ENCODE assay signal across 8 cellular contexts in the genomic region with DNA sequence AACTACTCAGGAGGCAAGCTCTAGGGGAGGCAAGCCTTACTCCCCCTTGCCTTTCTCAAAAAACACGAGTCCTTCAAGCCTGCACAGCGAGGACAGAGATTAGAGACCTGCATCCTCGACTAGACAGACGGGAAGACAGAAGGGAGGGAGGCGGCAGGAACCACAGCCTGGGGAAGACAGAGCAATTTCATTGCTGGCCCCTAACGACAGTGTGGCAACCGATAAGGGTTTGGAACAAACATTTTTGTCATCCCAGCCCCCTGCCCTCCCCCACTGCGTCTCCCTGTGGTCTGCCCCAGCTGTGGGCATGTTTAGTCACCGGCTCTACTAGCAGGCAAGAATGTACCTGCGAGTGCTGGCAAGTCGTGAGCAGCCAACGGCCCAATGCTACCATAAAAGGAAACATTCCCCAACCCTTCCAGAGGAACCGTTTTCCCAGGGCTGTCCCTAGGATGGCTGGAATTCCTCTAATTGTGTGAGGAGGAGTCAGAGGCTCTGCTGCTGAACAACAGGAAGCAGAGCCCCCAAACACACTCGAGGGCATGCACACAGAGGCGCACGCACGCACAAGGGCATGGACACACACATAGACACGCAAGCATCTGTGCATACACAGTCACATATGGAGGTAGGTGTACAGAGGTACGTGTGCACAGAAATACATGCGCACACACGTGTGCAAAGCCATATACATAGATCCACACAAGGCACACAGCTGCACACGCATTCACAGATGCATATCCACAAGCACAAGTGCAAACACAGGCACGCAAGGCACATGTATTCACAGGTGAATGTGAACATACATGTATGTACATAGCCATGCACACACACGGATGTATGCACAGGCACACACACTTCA. TPM values are rescaled to one million over a fixed set of nuclear protein-coding genes. Genes with fewer than 3 reads are reported as not detected.
DNase-seq lines count a peak whose midpoint lies in the region; ATAC-seq, FAIRE-seq and TF ChIP-seq lines count a peak whose summit lies in the region.

No MANE protein-coding gene starts in this region.

- DNase-seq in GM19239 (ENCODE audit: insufficient read length, low spot score) (no peak), OCI-M1 (lab: John Stamatoyannopoulos, UW) (peak; percentile 97), fibroblast of lung (ENCODE audit: low read depth in 2 of 2) (peak; percentile 94 to 99), superior temporal gyrus (ENCODE audit: extremely low spot score) (peak; percentile 45), NCI-H2107 treated with DMSO at 0.1 percent for 48 hours (lab: John Stamatoyannopoulos, UW; ENCODE audit: unreplicated experiment) (no peak)
- peak; percentile 83 to 88 for DNase-seq in activated T-cell treated with anti-CD3 and anti-CD28 coated beads, Interleukin-2, amount 50 U/mL, for 72 hours

- peak overlapping the region; percentile 60 for H3K9ac ChIP-seq in fibroblast of lung (ENCODE audit: insufficient read depth, low read length)

- peak overlapping the region; percentile 79 for H3K4me2 ChIP-seq in fibroblast of lung (ENCODE audit: extremely low read depth, insufficient read depth, low read length)

- TF ChIP-seq CTCF in fibroblast of lung (conservative IDR thresholded peaks at IDR 0.05 in 1 of 2, IDR thresholded peaks at IDR 0.05 in 1 of 2; ENCODE audit: low read depth in 1 of 2, low read length in 2 of 2) (no peak), neutrophil (IDR thresholded peaks at IDR 0.05) (no peak)

- H3K27me3 Mint-ChIP-seq in activated T-cell treated with anti-CD3 and anti-CD28 coated beads, Interleukin-2, amount 50 U/mL, for 72 hours (ENCODE audit: low read depth), result no peaks in the 10 kb centered on the region

- no peaks in the 10 kb centered on the region for H3K9me3 ChIP-seq in fibroblast of lung (ENCODE audit: control insufficient read depth, insufficient read depth, low read depth, low read length)
- no peaks in the 10 kb centered on the region for H3K9me3 ChIP-seq in neutrophil

- peaks cover 94% of the 10 kb centered on the region for H3K4me1 ChIP-seq in fibroblast of lung (ENCODE audit: control insufficient read depth, extremely low read depth, insufficient read depth, low read length)
- peaks cover 68 to 73% of the 10 kb centered on the region in 2 experiments for H3K4me1 ChIP-seq in neutrophil (ENCODE audit: control insufficient read depth in 1 of 2, insufficient read depth in 1 of 2, low read depth in 1 of 2, low read length in 1 of 2)

- H3K27ac ChIP-seq in fibroblast of lung (ENCODE audit: insufficient read depth, low read length), result peak overlapping the region; percentile 98
- peak overlapping the region; percentile 95 for H3K27ac ChIP-seq in neutrophil

- peaks cover 49% of the 10 kb centered on the region for H3K36me3 ChIP-seq in fibroblast of lung (ENCODE audit: control insufficient read depth, insufficient read depth, low read length)
- H3K36me3 ChIP-seq in neutrophil, result peaks cover 94% of the 10 kb centered on the region

- H3K36me3 Mint-ChIP-seq in activated T-cell treated with anti-CD3 and anti-CD28 coated beads, Interleukin-2, amount 50 U/mL, for 72 hours (ENCODE audit: insufficient read depth in 2 of 2), result peaks cover 25 to 53% of the 10 kb centered on the region in 2 donors

- peak overlapping the region; percentile 91 to 93 for H3K4me3 Mint-ChIP-seq in activated T-cell treated with anti-CD3 and anti-CD28 coated beads, Interleukin-2, amount 50 U/mL, for 72 hours

- H3K4me1 Mint-ChIP-seq in activated T-cell treated with anti-CD3 and anti-CD28 coated beads, Interleukin-2, amount 50 U/mL, for 72 hours (ENCODE audit: low read depth), result peaks cover 74% of the 10 kb centered on the region

- H3K9me3 Mint-ChIP-seq in activated T-cell treated with anti-CD3 and anti-CD28 coated beads, Interleukin-2, amount 50 U/mL, for 72 hours, result no peaks in the 10 kb centered on the region

- H3K79me2 ChIP-seq in fibroblast of lung (ENCODE audit: control insufficient read depth, insufficient read depth, low read length), result peaks cover 99% of the 10 kb centered on the region

- H4K20me1 ChIP-seq in fibroblast of lung (ENCODE audit: control insufficient read depth, extremely low read depth, insufficient read depth, low read length), result no peaks in the 10 kb centered on the region

- no peak overlapping the region for H2AFZ ChIP-seq in fibroblast of lung (ENCODE audit: low read length)

- H3K27ac Mint-ChIP-seq in activated T-cell treated with anti-CD3 and anti-CD28 coated beads, Interleukin-2, amount 50 U/mL, for 72 hours, result peak overlapping the region; percentile 99

- peak; percentile 52 to 55 for ATAC-seq in activated T-cell treated with anti-CD3 and anti-CD28 coated beads, Interleukin-2, amount 50 U/mL, for 72 hours (replicated peaks in 1 of 2)
- ATAC-seq in GM21619 (IDR thresholded peaks at IDR 0.05; ENCODE audit: unreplicated experiment), result no peak

- FAIRE-seq in GM19239 (lab: Jason Lieb, UNC), result peak; percentile 28

- H3K4me3 ChIP-seq in fibroblast of lung (replicated peaks in 1 of 4; ENCODE audit: control extremely low read depth in 1 of 4, insufficient read depth in 1 of 4, low read depth in 3 of 4, low read length in 4 of 4) (peak overlapping the region in 1 of 4 experiments; percentile 6), neutrophil (ENCODE audit: low read depth in 1 of 2, low read length in 1 of 2) (peak overlapping the region in 1 of 2 experiments; percentile 55)

- no peaks in the 10 kb centered on the region for H3K27me3 ChIP-seq in fibroblast of lung (ENCODE audit: control insufficient read depth, insufficient read depth, low read length)
- H3K27me3 ChIP-seq in neutrophil, result no peaks in the 10 kb centered on the region

RNA-seq across cellular contexts. Expression of a gene that starts 58.3 kb away (rescaled TPM):
- 100 to 1,000 TPM; 529 to 662 TPM for total RNA-seq in activated T-cell treated with anti-CD3 and anti-CD28 coated beads, Interleukin-2, amount 50 U/mL, for 72 hours
- 562 and 796 TPM in 2 replicates for total RNA-seq in fibroblast of lung
- polyA plus RNA-seq in fibroblast of lung, result 413 and 677 TPM in 2 replicates
- 611 and 1,244 TPM in 2 replicates for polyA plus RNA-seq in fibroblast of lung (2012)
- polyA minus RNA-seq in fibroblast of lung (ENCODE audit: low replicate concordance), result 1,141 and 2,569 TPM in 2 replicates

Comparison
In these comparisons a context has a peak if more than half of its experiments do, and no peak if none do; other contexts are left out.
1. DNase-seq: peak in OCI-M1 (single experiment), activated T-cell treated with anti-CD3 and anti-CD28 coated beads, Interleukin-2, amount 50 U/mL, for 72 hours (2 of 2), fibroblast of lung (2 of 2) and superior temporal gyrus (single experiment); none in GM19239 (single experiment) and NCI-H2107 treated with DMSO at 0.1 percent for 48 hours (single experiment).